Comparison of ENCODE assay signal across 1 cellular context in genomic region chr17:2049333-2050245, GRCh38.
TF ChIP-seq lines count a peak whose summit lies in the region.

No MANE protein-coding gene starts in this region.

TF ChIP-seq in K562, 482 proteins besides CTCF, POLR2A, EP300 and RAD21 (continued from another document and continues in another):
- TF ChIP-seq MGA (IDR thresholded peaks at IDR 0.05) (no peak), BACH1 (tag; IDR thresholded peaks at IDR 0.05) (no peak), ATF6 (CRISPR knock-in tag; IDR thresholded peaks at IDR 0.05) (no peak), SIN3B (IDR thresholded peaks at IDR 0.05; ENCODE audit: low read depth) (no peak), BCLAF1 (IDR thresholded peaks at IDR 0.05; ENCODE audit: borderline replicate concordance in 1 of 2, control insufficient read depth in 1 of 2, low read depth in 2 of 2, low read length in 1 of 2) (no peak), SIX5 (IDR thresholded peaks at IDR 0.05; ENCODE audit: borderline replicate concordance in 1 of 2, insufficient read depth in 1 of 2, low read depth in 1 of 2, low read length in 2 of 2) (no peak), SIRT6 (IDR thresholded peaks at IDR 0.05; ENCODE audit: low read depth, low read length) (no peak), EHMT2 (IDR thresholded peaks at IDR 0.05) (no peak), ZBTB11 (CRISPR knock-in tag; IDR thresholded peaks at IDR 0.05) (no peak), ZNF639 (CRISPR knock-in tag; conservative IDR thresholded peaks at IDR 0.05 in 1 of 2, IDR thresholded peaks at IDR 0.05 in 1 of 2) (peak in 1 of 2 experiments; percentile 53; a peak in 1 of 4 replicates), ZHX1 (conservative IDR thresholded peaks at IDR 0.05; ENCODE audit: low read length) (no peak), E4F1 (CRISPR knock-in tag; IDR thresholded peaks at IDR 0.05; ENCODE audit: borderline replicate concordance) (no peak), HCFC1 (IDR thresholded peaks at IDR 0.05; ENCODE audit: low read depth, low read length) (no peak), ZFPM2 (CRISPR knock-in tag; IDR thresholded peaks at IDR 0.05) (no peak), BCOR (IDR thresholded peaks at IDR 0.05) (no peak), PKNOX1 (IDR thresholded peaks at IDR 0.05) (no peak), ZNF583 (CRISPR knock-in tag; IDR thresholded peaks at IDR 0.05) (no peak), NEUROD1 (IDR thresholded peaks at IDR 0.05; ENCODE audit: borderline replicate concordance, low read depth, low read length, partially characterized antibody) (peak; percentile 65), HNRNPUL1 (IDR thresholded peaks at IDR 0.05; ENCODE audit: low read length) (no peak)
